1 cellular context compared by ENCODE assay signal in genomic region chr9:99925542-99925941, GRCh38.
TF ChIP-seq lines count a peak whose summit lies in the region.

No MANE protein-coding gene starts in this region.

TF ChIP-seq in GM12878, 131 proteins besides CTCF, POLR2A, EP300 and RAD21:
- TF ChIP-seq SMAD5 (IDR thresholded peaks at IDR 0.05; ENCODE audit: low read depth) (no peak), ETV6 (conservative IDR thresholded peaks at IDR 0.05 in 1 of 2, IDR thresholded peaks at IDR 0.05 in 1 of 2; ENCODE audit: borderline replicate concordance in 1 of 2, low read depth in 1 of 2) (no peak), CBX5 (IDR thresholded peaks at IDR 0.05; ENCODE audit: low read depth) (peak; percentile 34; the same call in 1 of the 2 replicates)
